10 cellular contexts compared by ENCODE assay signal in genomic region chr5:59152701-59153245, GRCh38.
DNase-seq lines count a peak whose midpoint lies in the region; ATAC-seq and FAIRE-seq lines count a peak whose summit lies in the region.
"Had no signal": no experiment of that assay in that cellular context is flagged by ENCODE, and none has a peak within 500 bp of the region (broad histone marks: within the 10 kb centered on the region; RNA-seq: fewer than 3 reads in every experiment).

No MANE protein-coding gene starts in this region.

- FAIRE-seq in frontal cortex (lab: Jason Lieb, UNC), result no peak
- FAIRE-seq: colon had no signal

- ATAC-seq in GM18511 (IDR thresholded peaks at IDR 0.05; ENCODE audit: unreplicated experiment), result peak; percentile 61
- peak; percentile 51 for ATAC-seq in GM21786 (IDR thresholded peaks at IDR 0.05; ENCODE audit: unreplicated experiment)
- ATAC-seq: left lobe of liver had no signal

- DNase-seq in RPMI7951 (ENCODE audit: low read depth), result peak; percentile 22
- DNase-seq in medulla oblongata (ENCODE audit: extremely low spot score), result peak; percentile 22
- DNase-seq in LoVo (ENCODE audit: low spot score), result no peak
- no peak for DNase-seq in frontal cortex (ENCODE audit: low spot score in 2 of 2)
- no peak for DNase-seq in GF-D8 (lab: John Stamatoyannopoulos, UW)
- no peak for DNase-seq in NAMALWA (ENCODE audit: low spot score)

Comparison
In these comparisons a context has a peak if more than half of its experiments do, and no peak if none do; other contexts are left out.
1. DNase-seq: peak in RPMI7951 (single experiment) and medulla oblongata (single experiment); none in LoVo (single experiment), frontal cortex (0 of 2), GF-D8 (single experiment) and NAMALWA (single experiment).